ENCODE assay signal across 1 cellular context in the genomic region with DNA sequence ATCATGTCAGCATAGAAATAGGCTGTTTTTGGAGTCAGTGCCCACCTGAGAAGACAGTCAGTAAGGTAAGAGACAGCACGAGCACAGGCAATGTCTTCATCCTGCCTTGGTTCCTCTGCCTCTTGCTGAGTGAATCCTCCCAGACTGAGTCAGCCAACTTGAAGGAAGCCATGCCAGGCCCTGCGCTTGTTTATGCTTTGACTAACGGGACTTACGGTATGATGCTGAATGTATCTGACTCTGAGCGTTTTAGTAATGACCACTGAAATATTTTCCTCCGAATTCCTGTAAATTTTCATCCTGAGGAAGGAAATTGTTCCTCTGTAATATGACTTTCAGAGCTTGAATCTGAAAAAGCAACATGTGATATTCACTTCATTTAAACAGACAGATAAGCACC.
TF ChIP-seq lines count a peak whose summit lies in the region.

No MANE protein-coding gene starts in this region.

TF ChIP-seq in endothelial cell of umbilical vein, 7 proteins besides CTCF, POLR2A, EP300 and RAD21 (continued from another document):
- no peak for TF ChIP-seq EZH2 (IDR thresholded peaks at IDR 0.05; ENCODE audit: borderline replicate concordance, low read depth, low read length, severe bottlenecking)
- TF ChIP-seq MYC (IDR thresholded peaks at IDR 0.05; ENCODE audit: low read depth, low read length) = no peak
- no peak for TF ChIP-seq POLR2AphosphoS5 (IDR thresholded peaks at IDR 0.05; ENCODE audit: insufficient read depth, low read depth, low read length)
- no peak for TF ChIP-seq GATA2 (IDR thresholded peaks at IDR 0.05; ENCODE audit: insufficient read depth, insufficient read length, low read depth, low read length)
